ENCODE assay signal across 18 cellular contexts in the genomic region with DNA sequence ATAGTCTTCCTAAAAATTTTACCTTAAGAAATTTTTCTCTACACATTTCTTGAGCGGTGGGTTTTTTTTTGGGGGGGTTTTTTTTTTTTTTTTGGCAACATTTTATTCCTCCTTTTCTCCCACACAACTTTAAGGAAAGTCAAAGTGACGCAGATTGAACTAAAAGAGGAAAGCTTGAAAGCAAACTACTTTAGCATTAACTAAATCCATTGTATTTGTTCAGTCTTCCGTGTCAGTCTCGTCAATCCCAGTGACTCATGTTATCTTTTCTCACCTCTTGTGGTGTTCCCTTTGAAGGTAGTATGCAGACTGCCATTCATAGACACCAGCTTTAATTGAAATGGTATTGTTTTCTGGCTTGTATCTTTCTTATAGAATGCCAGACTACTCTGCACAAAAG. TPM values are rescaled to one million over a fixed set of nuclear protein-coding genes. Genes with fewer than 3 reads are reported as not detected.
DNase-seq lines count a peak whose midpoint lies in the region; ATAC-seq and TF ChIP-seq lines count a peak whose summit lies in the region.
"Had no signal": no experiment of that assay in that cellular context is flagged by ENCODE, and none has a peak within 500 bp of the region (broad histone marks: within the 10 kb centered on the region; RNA-seq: fewer than 3 reads in every experiment).

No MANE protein-coding gene starts in this region.

- no peaks in the 10 kb centered on the region for H3K9me3 ChIP-seq in HUES6 (ENCODE audit: control insufficient read depth, insufficient read depth, low read depth, low read length)
- H3K9me3 ChIP-seq: BLaER1, MG63, uterus had no signal

- H3K36me3 ChIP-seq in HUES6 (ENCODE audit: control insufficient read depth, insufficient read depth, low read length) = peaks cover 39% of the 10 kb centered on the region
- peaks cover 2% of the 10 kb centered on the region for H3K36me3 ChIP-seq in kidney epithelial cell (ENCODE audit: control insufficient read depth, insufficient read depth, low read length)
- H3K36me3 ChIP-seq: uterus had no signal

- no peak for ATAC-seq in GM21576 (IDR thresholded peaks at IDR 0.05; ENCODE audit: unreplicated experiment)
- ATAC-seq in HG02973 (IDR thresholded peaks at IDR 0.05; ENCODE audit: unreplicated experiment) = no peak
- ATAC-seq in GM18870 (IDR thresholded peaks at IDR 0.05; ENCODE audit: unreplicated experiment) = no peak
- ATAC-seq in GM18907 (IDR thresholded peaks at IDR 0.05; ENCODE audit: unreplicated experiment) = no peak
- ATAC-seq: activated T-cell treated with anti-CD3 and anti-CD28 coated beads, Interleukin-2, amount 50 U/mL, for 72 hours; natural killer cell treated with Interleukin-12 subunit alpha and Interleukin-12 subunit beta and Interleukin-15 and Interleukin-18, amount 100 ng/mL, for 72 hours; stimulated activated memory B cell treated with anti-CD40 and anti-IgM and Interleukin-4, amounts not matched to agents 10 μg/mL and 1 μg/mL and 100 μg/mL, for 72 hours had no signal

- H3K4me3 ChIP-seq in HUES6 (ENCODE audit: low read depth, low read length) = no peak overlapping the region
- no peak overlapping the region for H3K4me3 ChIP-seq in kidney epithelial cell (ENCODE audit: low read depth, low read length)
- H3K4me3 ChIP-seq: BLaER1, coronary artery, MG63, uterus had no signal

- H3K27me3 ChIP-seq in HUES6 (ENCODE audit: control insufficient read depth, insufficient read depth, low read length) = no peaks in the 10 kb centered on the region
- no peaks in the 10 kb centered on the region for H3K27me3 ChIP-seq in kidney epithelial cell (ENCODE audit: control insufficient read depth, insufficient read depth, low read length)
- H3K27me3 ChIP-seq: BLaER1, MG63, uterus had no signal

- peaks cover 8% of the 10 kb centered on the region for H3K4me1 ChIP-seq in HUES6 (ENCODE audit: control insufficient read depth, insufficient read depth, low read length)
- H3K4me1 ChIP-seq: uterus had no signal

- DNase-seq in D341Med (ENCODE audit: low spot score) = peak; percentile 52
- peak; percentile 22 for DNase-seq in RPMI7951 (ENCODE audit: low read depth)
- peak; percentile 94 for DNase-seq in kidney epithelial cell (ENCODE audit: low read depth)
- DNase-seq: activated CD4-positive, alpha-beta T cell treated with anti-CD3 and anti-CD28 coated beads, Interleukin-2, amount 50 U/mL, for 4 hours; activated T-cell treated with anti-CD3 and anti-CD28 coated beads, Interleukin-2, amount 50 U/mL, for 72 hours; amniotic stem cell; MG63; T1000; uterus had no signal

- H3K27ac ChIP-seq in HUES6 (ENCODE audit: low read depth, low read length) = peak overlapping the region; percentile 62; the same call in 1 of the 2 replicates
- H3K27ac ChIP-seq: BLaER1, coronary artery, uterus had no signal

- TF ChIP-seq CTCF in kidney epithelial cell (IDR thresholded peaks at IDR 0.05; ENCODE audit: insufficient read depth, low read length, poor library complexity, severe bottlenecking) = no peak

- no peak overlapping the region for H3K9ac ChIP-seq in HUES6 (ENCODE audit: low read length)
- H3K9ac ChIP-seq: BLaER1 had no signal

RNA-seq across cellular contexts. Expression of gene TADA2A, which starts 39.3 kb away (rescaled TPM):
- 10.8 and 10.9 TPM in 2 replicates for total RNA-seq in RPMI7951 (2014; rRNA removed; shearing (Covaris generic))
- 14.5 and 25.1 TPM in 2 replicates for total RNA-seq in kidney epithelial cell

RNA-seq across cellular contexts. Expression of gene ACACA, which starts 39.4 kb away (rescaled TPM):
- total RNA-seq in RPMI7951 (2014; rRNA removed; shearing (Covaris generic)) = 15.6 and 16.5 TPM in 2 replicates
- total RNA-seq in kidney epithelial cell = 40.7 and 54.2 TPM in 2 replicates

RNA-seq across cellular contexts. Expression of gene DUSP14, which starts 43.7 kb away (rescaled TPM):
- 43.6 and 47.8 TPM in 2 replicates for total RNA-seq in RPMI7951 (2014; rRNA removed; shearing (Covaris generic))
- 42.1 and 45.5 TPM in 2 replicates for total RNA-seq in kidney epithelial cell

Comparison
In these comparisons a context has a peak if more than half of its experiments do, and no peak if none do; other contexts are left out.
1. DNase-seq: peak in every context shown above with its lines; median percentile 94 in kidney epithelial cell; 52 in D341Med; 22 in RPMI7951.